29 cellular contexts compared by ENCODE assay signal in genomic region chr12:52295663-52296062, GRCh38. TPM values are rescaled to one million over a fixed set of nuclear protein-coding genes. Genes with fewer than 3 reads are reported as not detected.
A peak's percentile ranks its signal among the peaks of the same experiment; 100 is the strongest.
DNase-seq lines count a peak whose midpoint lies in the region; ATAC-seq and TF ChIP-seq lines count a peak whose summit lies in the region.
"Had no signal": no experiment of that assay in that cellular context is flagged by ENCODE, and none has a peak within 500 bp of the region (broad histone marks: within the 10 kb centered on the region; RNA-seq: fewer than 3 reads in every experiment).

No MANE protein-coding gene starts in this region.

- H3K79me2 ChIP-seq in H9 (ENCODE audit: insufficient read depth, low read length): no peaks in the 10 kb centered on the region

- H3K56ac ChIP-seq in H9 (ENCODE audit: insufficient read length, low read depth, low read length): no peak overlapping the region

- no peaks in the 10 kb centered on the region; the same call in 1 of the 2 replicates for H3K27me3 ChIP-seq in H9 (ENCODE audit: insufficient read depth, low read length)
- H3K27me3 ChIP-seq: testis had no signal

- in situ Hi-C loops in ACHN (cut with HindIII; ENCODE audit: low pct_ligation_motif_present, low pct_unique_long_range_greater_than_20kb, low sequenced_read_pairs): no loop called here

- H3K27ac Mint-ChIP-seq in H9: no peak overlapping the region
- H3K27ac Mint-ChIP-seq: activated naive CD8-positive, alpha-beta T cell; activated T-helper 17 cell treated with anti-CD3 and anti-CD28 coated beads, Interleukin-2, amount 50 U/mL, for 72 hours; CD4-positive, CD25-positive, alpha-beta regulatory T cell; memory B cell; stimulated activated effector memory CD8-positive, alpha-beta T cell treated with anti-CD3 and anti-CD28 coated beads, Interleukin-12 subunit alpha, Interleukin-12 subunit beta, amount 100 ng/mL, for 72 hours had no signal

- ATAC-seq in GM21447 (IDR thresholded peaks at IDR 0.05; ENCODE audit: unreplicated experiment) (no peak), HG02970 (IDR thresholded peaks at IDR 0.05; ENCODE audit: low FRiP score, unreplicated experiment) (no peak)
- ATAC-seq: activated T-helper 17 cell treated with anti-CD3 and anti-CD28 coated beads, Interleukin-2, amount 50 U/mL, for 72 hours; left cardiac atrium had no signal

- H3K4me2 ChIP-seq in H9 (ENCODE audit: insufficient read depth, insufficient read length, low read length): no peak overlapping the region

- H3K23me2 ChIP-seq in H9 (ENCODE audit: insufficient read length, low read depth, low read length, poor library complexity, severe bottlenecking): no peaks in the 10 kb centered on the region

- no peak overlapping the region for H3K14ac ChIP-seq in H9 (ENCODE audit: insufficient read depth, low read length)

- H2AK5ac ChIP-seq in H9 (ENCODE audit: insufficient read length, low read length): no peak overlapping the region

- H3K4ac ChIP-seq in H9 (ENCODE audit: low read depth, low read length): no peak overlapping the region

- no peak overlapping the region for H2BK120ac ChIP-seq in H9 (ENCODE audit: low read depth, low read length, poor library complexity, severe bottlenecking)

- no peaks in the 10 kb centered on the region for H3K9me3 ChIP-seq in H9 (ENCODE audit: control insufficient read depth, low read depth, low read length)
- H3K9me3 ChIP-seq: spleen, testis had no signal

- no peak overlapping the region for H3K9ac ChIP-seq in H9 (ENCODE audit: extremely low read depth, insufficient read length, low read length)

- H2BK15ac ChIP-seq in H9 (ENCODE audit: low read depth, low read length): no peak overlapping the region

- no peak overlapping the region for H4K91ac ChIP-seq in H9 (ENCODE audit: insufficient read length, low read depth, low read length)

- no peaks in the 10 kb centered on the region for H4K20me1 ChIP-seq in H9 (ENCODE audit: control insufficient read depth, insufficient read depth, insufficient read length)

- no peak overlapping the region for H3K4me3 ChIP-seq in fibroblast of mammary gland (ENCODE audit: control insufficient read depth, low read depth, low read length)
- H3K4me3 ChIP-seq: spleen, testis had no signal

- no CpG with 5 or more reads among the region's 1 CpG for WGBS in H9 (ENCODE audit: extremely low coverage, insufficient read length, low lambda C conversion rate)

- no peak overlapping the region for H3K23ac ChIP-seq in H9 (ENCODE audit: insufficient read length, low read depth, low read length)

- no peaks in the 10 kb centered on the region for H3K4me1 ChIP-seq in H9 (ENCODE audit: insufficient read depth, low read length)
- H3K4me1 ChIP-seq: spleen, testis had no signal

- no peak overlapping the region for H2BK20ac ChIP-seq in H9 (ENCODE audit: low read depth, low read length, poor library complexity, severe bottlenecking)

- H3K4me3 Mint-ChIP-seq in H9: no peak overlapping the region
- H3K4me3 Mint-ChIP-seq: activated naive CD8-positive, alpha-beta T cell; activated T-helper 17 cell treated with anti-CD3 and anti-CD28 coated beads, Interleukin-2, amount 50 U/mL, for 72 hours; CD4-positive, CD25-positive, alpha-beta regulatory T cell; central memory CD8-positive, alpha-beta T cell; memory B cell; stimulated activated effector memory CD8-positive, alpha-beta T cell treated with anti-CD3 and anti-CD28 coated beads, Interleukin-12 subunit alpha, Interleukin-12 subunit beta, amount 100 ng/mL, for 72 hours had no signal

- no peak overlapping the region for H4K8ac ChIP-seq in H9 (replicated peaks; ENCODE audit: insufficient read length, low read depth, low read length)

- no peak overlapping the region for H3T11ph ChIP-seq in H9 (ENCODE audit: low read length)

- peaks cover 0 to 4% of the 10 kb centered on the region in 2 experiments; a peak in 2 of 4 replicates for H3K4me1 Mint-ChIP-seq in H9
- H3K4me1 Mint-ChIP-seq: activated T-helper 17 cell treated with anti-CD3 and anti-CD28 coated beads, Interleukin-2, amount 50 U/mL, for 72 hours; CD4-positive, CD25-positive, alpha-beta regulatory T cell; central memory CD8-positive, alpha-beta T cell; memory B cell; stimulated activated effector memory CD8-positive, alpha-beta T cell treated with anti-CD3 and anti-CD28 coated beads, Interleukin-12 subunit alpha, Interleukin-12 subunit beta, amount 100 ng/mL, for 72 hours had no signal

- no peak for TF ChIP-seq CTCF in H9 (conservative IDR thresholded peaks at IDR 0.05)
- TF ChIP-seq CTCF in fibroblast of mammary gland (conservative IDR thresholded peaks at IDR 0.05; ENCODE audit: control insufficient read depth, insufficient read depth, low read depth, low read length): no peak

- no peak overlapping the region for H3K27ac ChIP-seq in H9 (ENCODE audit: insufficient read length, low read depth, low read length)
- H3K27ac ChIP-seq: spleen, testis had no signal

- H3K18ac ChIP-seq in H9 (ENCODE audit: insufficient read length, low read depth, low read length): no peak overlapping the region

- H3K27me3 Mint-ChIP-seq in H9 (ENCODE audit: low read depth): peaks cover 40% of the 10 kb centered on the region

- no peak overlapping the region for H2BK5ac ChIP-seq in H9 (ENCODE audit: insufficient read length, low read length)

- H2AFZ ChIP-seq in H9 (ENCODE audit: low read length): no peak overlapping the region

- H3K36me3 Mint-ChIP-seq in H9 (ENCODE audit: insufficient read depth in 1 of 3, low read depth in 3 of 3): no peaks in the 10 kb centered on the region
- H3K36me3 Mint-ChIP-seq: activated naive CD8-positive, alpha-beta T cell; CD4-positive, CD25-positive, alpha-beta regulatory T cell; memory B cell; stimulated activated effector memory CD8-positive, alpha-beta T cell treated with anti-CD3 and anti-CD28 coated beads, Interleukin-12 subunit alpha, Interleukin-12 subunit beta, amount 100 ng/mL, for 72 hours had no signal

- H3K79me1 ChIP-seq in H9 (ENCODE audit: insufficient read depth, low read depth, low read length, poor library complexity, severe bottlenecking): no peaks in the 10 kb centered on the region

- H3K9me3 Mint-ChIP-seq in H9: no peaks in the 10 kb centered on the region
- H3K9me3 Mint-ChIP-seq: activated T-helper 17 cell treated with anti-CD3 and anti-CD28 coated beads, Interleukin-2, amount 50 U/mL, for 72 hours; central memory CD8-positive, alpha-beta T cell; memory B cell; stimulated activated effector memory CD8-positive, alpha-beta T cell treated with anti-CD3 and anti-CD28 coated beads, Interleukin-12 subunit alpha, Interleukin-12 subunit beta, amount 100 ng/mL, for 72 hours had no signal

- DNase-seq in AG08395 (ENCODE audit: low spot score): peak; percentile 39
- peak; percentile 8 for DNase-seq in H9
- peak; percentile 32 for DNase-seq in NOMO-1 treated with dmso at 0.1 percent for 144 hours (lab: John Stamatoyannopoulos, UW; ENCODE audit: unreplicated experiment)
- DNase-seq in fibroblast of mammary gland (ENCODE audit: low read depth): peak; percentile 27
- DNase-seq in ACHN: no peak
- no peak for DNase-seq in mesenteric fat pad (ENCODE audit: low spot score)
- DNase-seq: activated CD4-positive, alpha-beta T cell treated with anti-CD3 and anti-CD28 coated beads, Interleukin-2, amount 50 U/mL, for 48 hours; activated CD4-positive, CD25-positive, alpha-beta regulatory T cell; activated CD8-positive, alpha-beta memory T cell treated with anti-CD3 and anti-CD28 coated beads, Interleukin-2, amount 50 U/mL, for 4 hours; CD4-positive, CD25-positive, alpha-beta regulatory T cell; DMS 273 treated with DMSO at 0.1 percent for 48 hours; left cardiac atrium; NCI-H1694; NCI-H2171; NCI-H524; nucleus accumbens; stimulated activated CD4-positive, alpha-beta T cell treated with anti-CD3 and anti-CD28 coated beads, Interleukin-2, amount 100 ng/mL, for 48 hours; T1000; testis had no signal

- no peak overlapping the region for H4K5ac ChIP-seq in H9 (ENCODE audit: insufficient read length, low read depth, low read length)

- H2BK12ac ChIP-seq in H9 (ENCODE audit: insufficient read length, low read depth, low read length): no peak overlapping the region

RNA-seq across cellular contexts. Expression of gene KRT81, which starts 4.3 kb away (rescaled TPM):
- total RNA-seq in H9 (2021) (not detected in 2 replicates), mesenteric fat pad (not detected)
- total RNA-seq: activated T-helper 17 cell treated with anti-CD3 and anti-CD28 coated beads, Interleukin-2, amount 50 U/mL, for 72 hours; CD4-positive, CD25-positive, alpha-beta regulatory T cell; left cardiac atrium; spleen had no signal

RNA-seq across cellular contexts. Expression of gene KRT86, which starts 21.2 kb away (rescaled TPM):
- total RNA-seq in H9 (2021): not detected in 2 replicates
- total RNA-seq in mesenteric fat pad: not detected
- total RNA-seq: CD4-positive, CD25-positive, alpha-beta regulatory T cell; left cardiac atrium had no signal

RNA-seq across cellular contexts. Expression of gene KRT83, which starts 25.5 kb away (rescaled TPM):
- total RNA-seq in H9 (2021) (not detected in 2 replicates), mesenteric fat pad (not detected)
- total RNA-seq: activated T-helper 17 cell treated with anti-CD3 and anti-CD28 coated beads, Interleukin-2, amount 50 U/mL, for 72 hours; astrocyte; CD4-positive, CD25-positive, alpha-beta regulatory T cell; dermis microvascular lymphatic vessel endothelial cell; left cardiac atrium; spleen had no signal

Comparison
In these comparisons a context has a peak if more than half of its experiments do, and no peak if none do; other contexts are left out.
1. DNase-seq: peak in AG08395 (single experiment), H9 (single experiment), NOMO-1 treated with dmso at 0.1 percent for 144 hours (single experiment) and fibroblast of mammary gland (single experiment); none in ACHN (single experiment) and mesenteric fat pad (single experiment).